Comparison of ENCODE assay signal across 26 cellular contexts in the genomic region with DNA sequence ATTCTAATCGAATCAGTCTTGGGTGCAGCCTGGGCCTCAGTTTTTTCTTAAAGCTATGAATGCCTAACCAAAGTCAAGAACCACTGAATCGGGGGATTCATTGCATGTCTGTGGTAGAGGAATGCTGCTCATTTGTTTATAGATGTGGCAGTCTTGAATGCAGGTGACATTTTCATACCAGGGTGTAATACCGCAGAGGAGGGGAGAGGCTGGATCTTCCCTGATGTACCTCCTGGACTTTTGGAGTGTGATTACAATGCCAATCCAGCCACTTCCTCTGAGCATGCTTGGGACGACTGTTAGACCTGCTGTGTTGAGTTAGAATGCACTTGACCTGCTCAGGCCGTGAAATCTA. TPM values are rescaled to one million over a fixed set of nuclear protein-coding genes. Genes with fewer than 3 reads are reported as not detected.
DNase-seq lines count a peak whose midpoint lies in the region; FAIRE-seq and TF ChIP-seq lines count a peak whose summit lies in the region.
"Had no signal": no experiment of that assay in that cellular context is flagged by ENCODE, and none has a peak within 500 bp of the region (broad histone marks: within the 10 kb centered on the region; RNA-seq: fewer than 3 reads in every experiment).

No MANE protein-coding gene starts in this region.

- peaks cover 36% of the 10 kb centered on the region for H3K4me1 ChIP-seq in GM23248 (ENCODE audit: insufficient read depth)
- peaks cover 49% of the 10 kb centered on the region for H3K4me1 ChIP-seq in adipocyte (ENCODE audit: control insufficient read depth, insufficient read depth, low read length)
- no peaks in the 10 kb centered on the region for H3K4me1 ChIP-seq in hepatocyte (ENCODE audit: insufficient read depth)
- H3K4me1 ChIP-seq in small intestine (ENCODE audit: control insufficient read depth in 2 of 2, insufficient read depth in 1 of 2, low read depth in 1 of 2, low read length in 1 of 2), result peaks cover 0 to 4% of the 10 kb centered on the region in 2 donors

- H3F3A ChIP-seq in GM23248 (ENCODE audit: insufficient read depth), result peaks cover 39% of the 10 kb centered on the region

- H3K27ac ChIP-seq in GM23248 (peak overlapping the region; percentile 89), hepatocyte (peak overlapping the region; percentile 82), small intestine (ENCODE audit: low read depth in 1 of 2, low read length in 1 of 2) (peak overlapping the region; percentile 8 to 81), caudate nucleus (ENCODE audit: low read depth, low read length) (no peak overlapping the region)
- H3K27ac ChIP-seq: neutrophil, SJCRH30 had no signal

- H3K36me3 ChIP-seq in GM23248 (ENCODE audit: low read depth) (peaks cover 17% of the 10 kb centered on the region; the same call in 1 of the 2 replicates), adipocyte (ENCODE audit: control insufficient read depth, insufficient read depth, low read length, severe bottlenecking) (peaks cover 31% of the 10 kb centered on the region), hepatocyte (replicated peaks; ENCODE audit: insufficient read depth, low read depth) (no peaks in the 10 kb centered on the region), small intestine (ENCODE audit: control insufficient read depth in 2 of 2, insufficient read depth in 2 of 2, low read length in 2 of 2) (peaks cover 7 to 12% of the 10 kb centered on the region in 2 donors)

- H3K79me2 ChIP-seq in GM23248 (ENCODE audit: insufficient read depth) (no peaks in the 10 kb centered on the region), hepatocyte (no peaks in the 10 kb centered on the region)

- TF ChIP-seq CTCF in hepatocyte (IDR thresholded peaks at IDR 0.05; ENCODE audit: poor library complexity) (no peak), glutamatergic neuron (IDR thresholded peaks at IDR 0.05; ENCODE audit: partially characterized antibody, unreplicated experiment) (no peak)

- in situ Hi-C loops in GM23248 (cut with MboI), result no loop called here

- H3K27ac Mint-ChIP-seq in glutamatergic neuron (ENCODE audit: unreplicated experiment), result no peak overlapping the region
- H3K27ac Mint-ChIP-seq: activated CD4-positive, alpha-beta T cell treated with anti-CD3 and anti-CD28 coated beads for 36 hours; activated naive CD8-positive, alpha-beta T cell treated with anti-CD3 and anti-CD28 coated beads, Interleukin-2, amount 10 ng/mL, durations not matched to agents 7 days and 5 days; activated T-helper 2 cell treated with anti-CD3 and anti-CD28 coated beads, Interferon-gamma antibody, Interleukin-2, Interleukin-4, amounts not matched to agents 10 μg/mL and 5 μg/mL and 100 μg/mL, durations not matched to agents 14 hours and 24 hours and 36 hours; immature natural killer cell; T-helper 1 cell treated with Interleukin-12 subunit alpha and Interleukin-12 subunit beta and Interleukin-4 antibody, amounts not matched to agents 30 μg/mL and 1 μg/mL, for 36 hours had no signal

- no peaks in the 10 kb centered on the region for H3K9me3 ChIP-seq in GM23248 (ENCODE audit: low read depth)
- no peaks in the 10 kb centered on the region for H3K9me3 ChIP-seq in adipocyte (ENCODE audit: control insufficient read depth, low read length)
- no peaks in the 10 kb centered on the region for H3K9me3 ChIP-seq in hepatocyte (ENCODE audit: low read depth)
- no peaks in the 10 kb centered on the region for H3K9me3 ChIP-seq in small intestine (ENCODE audit: control insufficient read depth, low read depth)
- H3K9me3 ChIP-seq: left lung, neutrophil, SJCRH30 had no signal

- no peak for FAIRE-seq in small intestine (lab: Jason Lieb, UNC)

- H3K27me3 Mint-ChIP-seq in glutamatergic neuron (ENCODE audit: unreplicated experiment), result peaks cover 7% of the 10 kb centered on the region
- H3K27me3 Mint-ChIP-seq: activated CD4-positive, alpha-beta T cell treated with anti-CD3 and anti-CD28 coated beads for 36 hours; activated naive CD8-positive, alpha-beta T cell treated with anti-CD3 and anti-CD28 coated beads, Interleukin-2, amount 10 ng/mL, durations not matched to agents 7 days and 5 days; CD4-positive, alpha-beta T cell had no signal

- H3K9ac ChIP-seq in GM23248, result peak overlapping the region; percentile 56
- H3K9ac ChIP-seq in adipocyte (ENCODE audit: low read length), result peak overlapping the region; percentile 60

- no peak for DNase-seq in GM23248
- no peak for DNase-seq in adipocyte (ENCODE audit: low read depth)
- no peak for DNase-seq in hepatocyte (ENCODE audit: low spot score)
- DNase-seq in small intestine, result no peak
- DNase-seq in caudate nucleus (lab: John Stamatoyannopoulos, UW), result no peak
- DNase-seq in stimulated activated naive CD4-positive, alpha-beta T cell (lab: John Stamatoyannopoulos, UW), result no peak
- no peak for DNase-seq in glutamatergic neuron
- no peak for DNase-seq in HuH-7.5 (ENCODE audit: low spot score)
- DNase-seq: activated CD4-positive, alpha-beta T cell treated with anti-CD3 and anti-CD28 coated beads for 36 hours; activated naive CD8-positive, alpha-beta T cell treated with anti-CD3 and anti-CD28 coated beads, Interleukin-2, amount 10 ng/mL, durations not matched to agents 7 days and 5 days; CD4-positive, alpha-beta T cell; H9; immature natural killer cell; left lung; NCI-H1417 treated with DMSO at 0.1 percent for 48 hours; NCI-H2107; NCI-H510A; NK-92 treated with Interleukin-12 subunit alpha and Interleukin-12 subunit beta, amount 100 ng/mL, for 24 hours; SJCRH30; stimulated activated CD8-positive, alpha-beta memory T cell treated with anti-CD3 and anti-CD28 coated beads, Interleukin-4, amount 100 ng/mL, for 48 hours; substantia nigra had no signal

- H2AFZ ChIP-seq in GM23248 (no peak overlapping the region), hepatocyte (no peak overlapping the region)

- H3K9me2 ChIP-seq in GM23248 (ENCODE audit: insufficient read depth) (no peaks in the 10 kb centered on the region), hepatocyte (replicated peaks; ENCODE audit: insufficient read depth) (no peaks in the 10 kb centered on the region)

- peaks cover 22% of the 10 kb centered on the region for H3K4me1 Mint-ChIP-seq in glutamatergic neuron (ENCODE audit: low read depth, unreplicated experiment)
- H3K4me1 Mint-ChIP-seq: activated CD4-positive, alpha-beta T cell treated with anti-CD3 and anti-CD28 coated beads for 36 hours; activated naive CD8-positive, alpha-beta T cell treated with anti-CD3 and anti-CD28 coated beads, Interleukin-2, amount 10 ng/mL, durations not matched to agents 7 days and 5 days had no signal

- no peak overlapping the region for H3K4me3 Mint-ChIP-seq in glutamatergic neuron (ENCODE audit: unreplicated experiment)
- H3K4me3 Mint-ChIP-seq: activated CD4-positive, alpha-beta T cell treated with anti-CD3 and anti-CD28 coated beads for 36 hours; activated naive CD8-positive, alpha-beta T cell treated with anti-CD3 and anti-CD28 coated beads, Interleukin-2, amount 10 ng/mL, durations not matched to agents 7 days and 5 days; CD4-positive, alpha-beta T cell; H9; immature natural killer cell; T-helper 1 cell treated with Interleukin-12 subunit alpha and Interleukin-12 subunit beta and Interleukin-4 antibody, amounts not matched to agents 30 μg/mL and 1 μg/mL, for 36 hours had no signal

- H3K4me3 ChIP-seq in GM23248 (no peak overlapping the region), adipocyte (ENCODE audit: low read length) (no peak overlapping the region), hepatocyte (no peak overlapping the region), small intestine (ENCODE audit: low read depth in 1 of 2, low read length in 2 of 2) (no peak overlapping the region)
- H3K4me3 ChIP-seq: left lung, SJCRH30 had no signal

- no peaks in the 10 kb centered on the region for H4K20me1 ChIP-seq in GM23248 (ENCODE audit: insufficient read depth)
- H4K20me1 ChIP-seq in hepatocyte (ENCODE audit: insufficient read depth, poor library complexity, severe bottlenecking), result no peaks in the 10 kb centered on the region

- peaks cover 2% of the 10 kb centered on the region for H3K9me3 Mint-ChIP-seq in glutamatergic neuron (ENCODE audit: unreplicated experiment)
- H3K9me3 Mint-ChIP-seq: activated naive CD8-positive, alpha-beta T cell treated with anti-CD3 and anti-CD28 coated beads, Interleukin-2, amount 10 ng/mL, durations not matched to agents 7 days and 5 days; activated T-helper 2 cell treated with anti-CD3 and anti-CD28 coated beads, Interferon-gamma antibody, Interleukin-2, Interleukin-4, amounts not matched to agents 10 μg/mL and 5 μg/mL and 100 μg/mL, durations not matched to agents 14 hours and 24 hours and 36 hours; CD4-positive, alpha-beta T cell; H9; immature natural killer cell; T-helper 1 cell treated with Interleukin-12 subunit alpha and Interleukin-12 subunit beta and Interleukin-4 antibody, amounts not matched to agents 30 μg/mL and 1 μg/mL, for 36 hours had no signal

- peak overlapping the region; percentile 63 for H3K4me2 ChIP-seq in GM23248 (ENCODE audit: unreplicated experiment)
- H3K4me2 ChIP-seq in hepatocyte, result no peak overlapping the region

- 57 to 60% methylated on average over 5 of the region's 5 CpGs for WGBS in GM23248 (ENCODE audit: low coverage in 1 of 2, low lambda C conversion rate in 2 of 2, missing lambda C conversion rate in 2 of 2), 2 experiments
- 70% methylated on average over 5 of the region's 5 CpGs for WGBS in hepatocyte (ENCODE audit: low lambda C conversion rate, missing lambda C conversion rate)
- 75 to 88% (median 78%) methylated on average over 5 of the region's 5 CpGs for WGBS in small intestine, 3 donors

- no peaks in the 10 kb centered on the region for H3K27me3 ChIP-seq in GM23248 (replicated peaks; ENCODE audit: insufficient read depth)
- H3K27me3 ChIP-seq in adipocyte (replicated peaks; ENCODE audit: control insufficient read depth, insufficient read depth, low read length), result no peaks in the 10 kb centered on the region
- H3K27me3 ChIP-seq in hepatocyte, result no peaks in the 10 kb centered on the region
- H3K27me3 ChIP-seq in small intestine (ENCODE audit: control insufficient read depth in 2 of 2, insufficient read depth in 2 of 2, low read length in 2 of 2), result no peaks in the 10 kb centered on the region
- H3K27me3 ChIP-seq: left lung, neutrophil, SJCRH30 had no signal

- no peaks in the 10 kb centered on the region for H3K36me3 Mint-ChIP-seq in glutamatergic neuron (ENCODE audit: unreplicated experiment)

RNA-seq across cellular contexts. Expression of a gene that starts 42.7 kb away (rescaled TPM):
- not detected in 2 replicates for total RNA-seq in GM23248 (2014; rRNA removed; shearing (Covaris generic))
- polyA plus RNA-seq in GM23248 (2016; fragmentation: Nextera tagmentation; extraction: Ambion mirVana) (not detected in 2 replicates), hepatocyte (not detected in 2 replicates), small intestine (under 1 TPM in 1 of 3 donors, not detected in 2; 0.01 TPM)
- total RNA-seq in hepatocyte (not detected in 2 replicates), glutamatergic neuron (ENCODE audit: unreplicated experiment) (0.83 TPM)
- total RNA-seq: activated CD4-positive, alpha-beta T cell treated with anti-CD3 and anti-CD28 coated beads for 36 hours; activated T-helper 2 cell treated with anti-CD3 and anti-CD28 coated beads, Interferon-gamma antibody, Interleukin-2, Interleukin-4, amounts not matched to agents 10 μg/mL and 5 μg/mL and 100 μg/mL, durations not matched to agents 14 hours and 24 hours and 36 hours; left lung; MCF 10A; mucosa of gallbladder; SJCRH30 had no signal
- polyA plus RNA-seq: immature natural killer cell had no signal

RNA-seq across cellular contexts. Expression of a gene that starts 45.1 kb away (rescaled TPM):
- total RNA-seq in GM23248 (2014; rRNA removed; shearing (Covaris generic)), result 55.3 and 74.7 TPM in 2 replicates
- 52.9 and 58.0 TPM in 2 replicates for polyA plus RNA-seq in GM23248 (2016; fragmentation: Nextera tagmentation; extraction: Ambion mirVana)
- total RNA-seq in hepatocyte, result 9.7 and 15.7 TPM in 2 replicates
- polyA plus RNA-seq in hepatocyte, result 29.9 and 38.8 TPM in 2 replicates
- polyA plus RNA-seq in small intestine, result 10 to 100 TPM; 16.5 to 31.1 (median 28.3) TPM
- total RNA-seq in glutamatergic neuron (ENCODE audit: unreplicated experiment), result 27.6 TPM

RNA-seq across cellular contexts. Expression of a gene that starts 47.5 kb away (rescaled TPM):
- total RNA-seq in GM23248 (2014; rRNA removed; shearing (Covaris generic)), result 27.8 and 43.9 TPM in 2 replicates
- polyA plus RNA-seq in GM23248 (2016; fragmentation: Nextera tagmentation; extraction: Ambion mirVana) (26.9 and 27.2 TPM in 2 replicates), hepatocyte (19.8 and 21.0 TPM in 2 replicates), small intestine (10 to 100 TPM in 1 of 3 donors, 1 to 10 TPM in 2; 7.8 to 22.1 (median 8.9) TPM)
- total RNA-seq in hepatocyte (10.3 and 14.2 TPM in 2 replicates), glutamatergic neuron (ENCODE audit: unreplicated experiment) (19.5 TPM)
